1 cellular context compared by ENCODE assay signal in genomic region chr20:5171074-5171789, GRCh38.
TF ChIP-seq lines count a peak whose summit lies in the region.

No MANE protein-coding gene starts in this region.

TF ChIP-seq in HepG2, 621 proteins besides CTCF, POLR2A, EP300 and RAD21:
- TF ChIP-seq HIVEP1 (CRISPR knock-in tag; IDR thresholded peaks at IDR 0.05) (no peak), ZFP36 (IDR thresholded peaks at IDR 0.05; ENCODE audit: borderline replicate concordance, low read depth, low read length, partially characterized antibody) (no peak), HMGXB4 (CRISPR knock-in tag; IDR thresholded peaks at IDR 0.05; ENCODE audit: borderline replicate concordance in 1 of 2, low read depth in 1 of 2) (no peak), SYNCRIP (IDR thresholded peaks at IDR 0.05; ENCODE audit: insufficient read depth, low read depth, low read length) (no peak), SOX6 (IDR thresholded peaks at IDR 0.05) (no peak), SOX6 (CRISPR knock-in tag; IDR thresholded peaks at IDR 0.05) (no peak), ZNF660 (CRISPR knock-in tag; IDR thresholded peaks at IDR 0.05; ENCODE audit: borderline replicate concordance, low read depth) (0 out of 2 replicates have a peak, but pooled peaks have one; percentile 16), ZNF670 (CRISPR knock-in tag; IDR thresholded peaks at IDR 0.05; ENCODE audit: borderline replicate concordance) (no peak), KDM2A (CRISPR knock-in tag; IDR thresholded peaks at IDR 0.05; ENCODE audit: borderline replicate concordance, low read depth) (no peak), ZNF605 (CRISPR knock-in tag; IDR thresholded peaks at IDR 0.05) (0 out of 2 replicates have a peak, but pooled peaks have one; percentile 31), NFE2L2 (IDR thresholded peaks at IDR 0.05; ENCODE audit: low read length) (no peak), NRL (CRISPR knock-in tag; IDR thresholded peaks at IDR 0.05; ENCODE audit: borderline replicate concordance) (0 out of 2 replicates have a peak, but pooled peaks have one; percentile 26), ZNF224 (CRISPR knock-in tag; IDR thresholded peaks at IDR 0.05) (0 out of 2 replicates have a peak, but pooled peaks have one; percentile 53), ZFP41 (CRISPR knock-in tag; IDR thresholded peaks at IDR 0.05; ENCODE audit: borderline replicate concordance) (no peak)
- TF ChIP-seq, protein P1, sequence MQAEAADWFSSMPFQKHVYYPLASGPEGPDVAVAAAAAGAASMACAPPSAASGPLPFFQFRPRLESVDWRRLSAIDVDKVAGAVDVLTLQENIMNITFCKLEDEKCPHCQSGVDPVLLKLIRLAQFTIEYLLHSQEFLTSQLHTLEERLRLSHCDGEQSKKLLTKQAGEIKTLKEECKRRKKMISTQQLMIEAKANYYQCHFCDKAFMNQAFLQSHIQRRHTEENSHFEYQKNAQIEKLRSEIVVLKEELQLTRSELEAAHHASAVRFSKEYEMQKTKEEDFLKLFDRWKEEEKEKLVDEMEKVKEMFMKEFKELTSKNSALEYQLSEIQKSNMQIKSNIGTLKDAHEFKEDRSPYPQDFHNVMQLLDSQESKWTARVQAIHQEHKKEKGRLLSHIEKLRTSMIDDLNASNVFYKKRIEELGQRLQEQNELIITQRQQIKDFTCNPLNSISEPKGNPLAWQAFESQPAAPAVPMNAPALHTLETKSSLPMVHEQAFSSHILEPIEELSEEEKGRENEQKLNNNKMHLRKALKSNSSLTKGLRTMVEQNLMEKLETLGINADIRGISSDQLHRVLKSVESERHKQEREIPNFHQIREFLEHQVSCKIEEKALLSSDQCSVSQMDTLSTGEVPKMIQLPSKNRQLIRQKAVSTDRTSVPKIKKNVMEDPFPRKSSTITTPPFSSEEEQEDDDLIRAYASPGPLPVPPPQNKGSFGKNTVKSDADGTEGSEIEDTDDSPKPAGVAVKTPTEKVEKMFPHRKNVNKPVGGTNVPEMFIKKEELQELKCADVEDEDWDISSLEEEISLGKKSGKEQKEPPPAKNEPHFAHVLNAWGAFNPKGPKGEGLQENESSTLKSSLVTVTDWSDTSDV (CRISPR knock-in tag; IDR thresholded peaks at IDR 0.05) = 0 out of 2 replicates have a peak, but pooled peaks have one; percentile 29
- TF ChIP-seq, protein P2, sequence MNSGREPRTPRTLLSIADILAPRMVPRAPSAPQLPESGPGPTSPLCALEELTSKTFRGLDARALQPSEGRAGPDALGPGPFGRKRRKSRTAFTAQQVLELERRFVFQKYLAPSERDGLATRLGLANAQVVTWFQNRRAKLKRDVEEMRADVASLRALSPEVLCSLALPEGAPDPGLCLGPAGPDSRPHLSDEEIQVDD (CRISPR knock-in tag; IDR thresholded peaks at IDR 0.05; ENCODE audit: borderline replicate concordance) = no peak
- TF ChIP-seq, protein P3, sequence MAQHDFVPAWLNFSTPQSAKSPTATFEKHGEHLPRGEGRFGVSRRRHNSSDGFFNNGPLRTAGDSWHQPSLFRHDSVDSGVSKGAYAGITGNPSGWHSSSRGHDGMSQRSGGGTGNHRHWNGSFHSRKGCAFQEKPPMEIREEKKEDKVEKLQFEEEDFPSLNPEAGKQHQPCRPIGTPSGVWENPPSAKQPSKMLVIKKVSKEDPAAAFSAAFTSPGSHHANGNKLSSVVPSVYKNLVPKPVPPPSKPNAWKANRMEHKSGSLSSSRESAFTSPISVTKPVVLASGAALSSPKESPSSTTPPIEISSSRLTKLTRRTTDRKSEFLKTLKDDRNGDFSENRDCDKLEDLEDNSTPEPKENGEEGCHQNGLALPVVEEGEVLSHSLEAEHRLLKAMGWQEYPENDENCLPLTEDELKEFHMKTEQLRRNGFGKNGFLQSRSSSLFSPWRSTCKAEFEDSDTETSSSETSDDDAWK (CRISPR knock-in tag; IDR thresholded peaks at IDR 0.05) = no peak
- TF ChIP-seq, protein P4, sequence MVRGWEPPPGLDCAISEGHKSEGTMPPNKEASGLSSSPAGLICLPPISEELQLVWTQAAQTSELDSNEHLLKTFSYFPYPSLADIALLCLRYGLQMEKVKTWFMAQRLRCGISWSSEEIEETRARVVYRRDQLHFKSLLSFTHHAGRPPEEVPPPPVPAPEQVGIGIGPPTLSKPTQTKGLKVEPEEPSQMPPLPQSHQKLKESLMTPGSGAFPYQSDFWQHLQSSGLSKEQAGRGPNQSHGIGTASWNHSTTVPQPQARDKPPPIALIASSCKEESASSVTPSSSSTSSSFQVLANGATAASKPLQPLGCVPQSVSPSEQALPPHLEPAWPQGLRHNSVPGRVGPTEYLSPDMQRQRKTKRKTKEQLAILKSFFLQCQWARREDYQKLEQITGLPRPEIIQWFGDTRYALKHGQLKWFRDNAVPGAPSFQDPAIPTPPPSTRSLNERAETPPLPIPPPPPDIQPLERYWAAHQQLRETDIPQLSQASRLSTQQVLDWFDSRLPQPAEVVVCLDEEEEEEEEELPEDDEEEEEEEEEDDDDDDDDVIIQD (CRISPR knock-in tag; IDR thresholded peaks at IDR 0.05; ENCODE audit: low read depth) = no peak
